ENCODE assay signal across 18 cellular contexts in genomic region chr19:2419754-2420153, GRCh38. TPM values are rescaled to one million over a fixed set of nuclear protein-coding genes. Genes with fewer than 3 reads are reported as not detected.
DNase-seq lines count a peak whose midpoint lies in the region; ATAC-seq, FAIRE-seq and TF ChIP-seq lines count a peak whose summit lies in the region.
"Had no signal": no experiment of that assay in that cellular context is flagged by ENCODE, and none has a peak within 500 bp of the region (broad histone marks: within the 10 kb centered on the region; RNA-seq: fewer than 3 reads in every experiment).

No MANE protein-coding gene starts in this region.

- no peaks in the 10 kb centered on the region for H3K9me3 ChIP-seq in K562 (replicated peaks; ENCODE audit: control insufficient read depth, insufficient read depth, low read depth, low read length)
- H3K9me3 ChIP-seq in mesenchymal stem cell (ENCODE audit: control insufficient read depth, low read length): no peaks in the 10 kb centered on the region
- H3K9me3 ChIP-seq: A549 had no signal

- H3K36me3 ChIP-seq in K562 (ENCODE audit: control insufficient read depth, insufficient read depth, low read length) (peaks cover 59% of the 10 kb centered on the region; the same call in 1 of the 3 replicates), mesenchymal stem cell (ENCODE audit: control insufficient read depth in 1 of 2, insufficient read depth in 2 of 2, low read depth in 1 of 2, low read length in 2 of 2) (peaks cover 21 to 49% of the 10 kb centered on the region in 2 experiments)

- no peak for TF ChIP-seq EP300 in K562 (IDR thresholded peaks at IDR 0.05; ENCODE audit: low read length)

- no peak for ATAC-seq in activated T-cell treated with anti-CD3 and anti-CD28 coated beads, Interleukin-2, amount 50 U/mL, for 72 hours (replicated peaks in 1 of 2)
- ATAC-seq in K562: no peak
- ATAC-seq in stimulated activated memory B cell treated with anti-CD40 and anti-IgM and Interleukin-4, amounts not matched to agents 10 μg/mL and 1 μg/mL and 100 μg/mL, for 72 hours: no peak
- ATAC-seq: A549, GM23338 had no signal

- H2AK5ac ChIP-seq in mesenchymal stem cell (ENCODE audit: low read length, severe bottlenecking): no peak overlapping the region

- intact Hi-C loops in K562 (cut with micrococcal nuclease): no loop called here

- H3K27ac Mint-ChIP-seq in activated T-cell treated with anti-CD3 and anti-CD28 coated beads, Interleukin-2, amount 50 U/mL, for 24 hours: peak overlapping the region; percentile 26
- no peak overlapping the region for H3K27ac Mint-ChIP-seq in activated T-cell treated with anti-CD3 and anti-CD28 coated beads, Interleukin-2, amount 50 U/mL, for 72 hours
- peak overlapping the region; percentile 77 for H3K27ac Mint-ChIP-seq in stimulated activated memory B cell treated with anti-CD40 and anti-IgM and Interleukin-4, amounts not matched to agents 10 μg/mL and 1 μg/mL and 100 μg/mL, for 72 hours
- H3K27ac Mint-ChIP-seq: GM23338 had no signal

- H4K8ac ChIP-seq in mesenchymal stem cell (ENCODE audit: low read length): no peak overlapping the region

- H3K79me1 ChIP-seq in mesenchymal stem cell (replicated peaks; ENCODE audit: low read length, poor library complexity, severe bottlenecking): peaks cover 26% of the 10 kb centered on the region

- H3K4me3 ChIP-seq in K562 (no peak overlapping the region), mesenchymal stem cell (ENCODE audit: insufficient read depth in 1 of 2, low read depth in 1 of 2, low read length in 2 of 2) (no peak overlapping the region)
- H3K4me3 ChIP-seq: A549, GM23338 had no signal

- 99% methylated on average over 7 of the region's 7 CpGs for WGBS in K562 (ENCODE audit: insufficient coverage, low coverage, missing lambda C conversion rate)
- 96% methylated on average over 7 of the region's 7 CpGs for WGBS in mesenchymal stem cell

- no peak overlapping the region for H3K4ac ChIP-seq in mesenchymal stem cell (ENCODE audit: low read depth in 1 of 2, low read length in 2 of 2)

- no peak overlapping the region for H2BK12ac ChIP-seq in mesenchymal stem cell (ENCODE audit: low read length in 2 of 2)

- H3K4me2 ChIP-seq in K562 (ENCODE audit: insufficient read depth, low read length): no peak overlapping the region
- no peak overlapping the region for H3K4me2 ChIP-seq in mesenchymal stem cell (ENCODE audit: low read length, poor library complexity, severe bottlenecking)
- H3K4me2 ChIP-seq: A549, GM23338 had no signal

- no peak overlapping the region for H3K18ac ChIP-seq in mesenchymal stem cell (ENCODE audit: low read depth in 1 of 2, low read length in 2 of 2)

- no peak for TF ChIP-seq CTCF in K562 (IDR thresholded peaks at IDR 0.05 in 2 of 3, conservative IDR thresholded peaks at IDR 0.05 in 1 of 3; ENCODE audit: insufficient read depth in 2 of 3, low read depth in 1 of 3, low read length in 3 of 3)

- H4K91ac ChIP-seq in mesenchymal stem cell (ENCODE audit: low read length): no peak overlapping the region

- no peaks in the 10 kb centered on the region for H4K20me1 ChIP-seq in K562 (replicated peaks; ENCODE audit: control insufficient read depth, insufficient read depth, low read length)

- CTCF ChIA-PET in K562 (lab: Yijun Ruan, JAX; ENCODE audit: low intra/inter-chr PET ratio): no interaction called here

- no peak overlapping the region for H2BK120ac ChIP-seq in mesenchymal stem cell (ENCODE audit: low read depth, low read length)

- peaks cover 17% of the 10 kb centered on the region for H3K79me2 ChIP-seq in K562 (ENCODE audit: control insufficient read depth, insufficient read depth, low read length)

- no peak overlapping the region for H3K23ac ChIP-seq in mesenchymal stem cell (ENCODE audit: low read length in 2 of 2)

- TF ChIP-seq RAD21 in K562 (CRISPR knock-in tag; conservative IDR thresholded peaks at IDR 0.05 in 1 of 2, IDR thresholded peaks at IDR 0.05 in 1 of 2): no peak

- H2AFZ ChIP-seq in K562 (ENCODE audit: low read depth, low read length) (no peak overlapping the region), mesenchymal stem cell (ENCODE audit: low read depth, low read length) (no peak overlapping the region)
- H2AFZ ChIP-seq: GM23338 had no signal

- no peak for FAIRE-seq in K562 (lab: Jason Lieb, UNC)
- FAIRE-seq: A549, H54 had no signal

- no peaks in the 10 kb centered on the region for H3K9me1 ChIP-seq in K562 (ENCODE audit: control insufficient read depth, insufficient read depth, low read length)

- no peaks in the 10 kb centered on the region for H3K9me3 Mint-ChIP-seq in activated T-cell treated with anti-CD3 and anti-CD28 coated beads, Interleukin-2, amount 50 U/mL, for 24 hours
- H3K9me3 Mint-ChIP-seq in activated T-cell treated with anti-CD3 and anti-CD28 coated beads, Interleukin-2, amount 50 U/mL, for 72 hours: no peaks in the 10 kb centered on the region
- no peaks in the 10 kb centered on the region for H3K9me3 Mint-ChIP-seq in stimulated activated memory B cell treated with anti-CD40 and anti-IgM and Interleukin-4, amounts not matched to agents 10 μg/mL and 1 μg/mL and 100 μg/mL, for 72 hours
- H3K9me3 Mint-ChIP-seq: CD4-positive, alpha-beta memory T cell had no signal

- no TSS peak for BruUV-seq in K562 (replicated peaks; lab: Mats Ljungman, UMichigan)

- H2BK5ac ChIP-seq in mesenchymal stem cell (ENCODE audit: low read depth, low read length, poor library complexity, severe bottlenecking): no peak overlapping the region

- no peak overlapping the region for H3K4me3 Mint-ChIP-seq in activated T-cell treated with anti-CD3 and anti-CD28 coated beads, Interleukin-2, amount 50 U/mL, for 24 hours
- H3K4me3 Mint-ChIP-seq in activated T-cell treated with anti-CD3 and anti-CD28 coated beads, Interleukin-2, amount 50 U/mL, for 72 hours: no peak overlapping the region
- H3K4me3 Mint-ChIP-seq in stimulated activated memory B cell treated with anti-CD40 and anti-IgM and Interleukin-4, amounts not matched to agents 10 μg/mL and 1 μg/mL and 100 μg/mL, for 72 hours: no peak overlapping the region
- H3K4me3 Mint-ChIP-seq: CD14-positive monocyte; CD4-positive, alpha-beta memory T cell; GM23338 had no signal

- no peak overlapping the region for H2BK15ac ChIP-seq in mesenchymal stem cell (ENCODE audit: low read depth, poor library complexity, severe bottlenecking)

- H3K27me3 ChIP-seq in K562 (ENCODE audit: control insufficient read depth in 2 of 2, insufficient read depth in 2 of 2, low read length in 2 of 2) (no peaks in the 10 kb centered on the region), mesenchymal stem cell (ENCODE audit: control insufficient read depth in 1 of 2, insufficient read depth in 1 of 2, low read length in 2 of 2) (no peaks in the 10 kb centered on the region)

- H3K4me1 Mint-ChIP-seq in activated T-cell treated with anti-CD3 and anti-CD28 coated beads, Interleukin-2, amount 50 U/mL, for 24 hours (ENCODE audit: low read depth): peaks cover 2% of the 10 kb centered on the region
- no peaks in the 10 kb centered on the region for H3K4me1 Mint-ChIP-seq in activated T-cell treated with anti-CD3 and anti-CD28 coated beads, Interleukin-2, amount 50 U/mL, for 72 hours (ENCODE audit: low read depth)
- no peaks in the 10 kb centered on the region for H3K4me1 Mint-ChIP-seq in stimulated activated memory B cell treated with anti-CD40 and anti-IgM and Interleukin-4, amounts not matched to agents 10 μg/mL and 1 μg/mL and 100 μg/mL, for 72 hours
- H3K4me1 Mint-ChIP-seq: CD4-positive, alpha-beta memory T cell; GM23338 had no signal

- no peak overlapping the region for H3K27ac ChIP-seq in K562 (ENCODE audit: extremely low read depth, low read depth, low read length)
- H3K27ac ChIP-seq in mesenchymal stem cell (ENCODE audit: low read length, poor library complexity, severe bottlenecking): no peak overlapping the region
- H3K27ac ChIP-seq: A549, HL-60 had no signal

- H3K36me3 Mint-ChIP-seq in activated T-cell treated with anti-CD3 and anti-CD28 coated beads, Interleukin-2, amount 50 U/mL, for 24 hours (ENCODE audit: low read depth): peaks cover 35% of the 10 kb centered on the region
- peaks cover 0 to 2% of the 10 kb centered on the region in 2 donors for H3K36me3 Mint-ChIP-seq in activated T-cell treated with anti-CD3 and anti-CD28 coated beads, Interleukin-2, amount 50 U/mL, for 72 hours (ENCODE audit: insufficient read depth in 2 of 2)
- peaks cover 14% of the 10 kb centered on the region for H3K36me3 Mint-ChIP-seq in stimulated activated memory B cell treated with anti-CD40 and anti-IgM and Interleukin-4, amounts not matched to agents 10 μg/mL and 1 μg/mL and 100 μg/mL, for 72 hours

- POLR2A ChIA-PET in K562 (lab: Yijun Ruan, JAX): no interaction called here

- H3K4me1 ChIP-seq in K562 (replicated peaks in 1 of 2; ENCODE audit: control insufficient read depth in 2 of 2, insufficient read depth in 2 of 2, low read length in 2 of 2) (peaks cover 0 to 32% of the 10 kb centered on the region in 2 experiments; a peak in 2 of 5 replicates), mesenchymal stem cell (ENCODE audit: control insufficient read depth, insufficient read depth, low read depth, low read length) (peaks cover 11% of the 10 kb centered on the region)
- H3K4me1 ChIP-seq: A549 had no signal

- in situ Hi-C loops in K562 (cut with MboI): no loop called here

- H3K9ac ChIP-seq in K562 (ENCODE audit: insufficient read depth in 1 of 2, low read depth in 2 of 2, low read length in 2 of 2) (no peak overlapping the region), mesenchymal stem cell (ENCODE audit: low read length) (no peak overlapping the region)

- no peaks in the 10 kb centered on the region for H3K27me3 Mint-ChIP-seq in activated T-cell treated with anti-CD3 and anti-CD28 coated beads, Interleukin-2, amount 50 U/mL, for 24 hours
- H3K27me3 Mint-ChIP-seq in activated T-cell treated with anti-CD3 and anti-CD28 coated beads, Interleukin-2, amount 50 U/mL, for 72 hours (ENCODE audit: low read depth): no peaks in the 10 kb centered on the region
- H3K27me3 Mint-ChIP-seq in stimulated activated memory B cell treated with anti-CD40 and anti-IgM and Interleukin-4, amounts not matched to agents 10 μg/mL and 1 μg/mL and 100 μg/mL, for 72 hours: no peaks in the 10 kb centered on the region
- H3K27me3 Mint-ChIP-seq: CD4-positive, alpha-beta memory T cell had no signal

- no peak for TF ChIP-seq POLR2A in K562 (conservative IDR thresholded peaks at IDR 0.05)

- no peak for DNase-seq in activated T-cell treated with anti-CD3 and anti-CD28 coated beads, Interleukin-2, amount 50 U/mL, for 24 hours
- DNase-seq in activated T-cell treated with anti-CD3 and anti-CD28 coated beads, Interleukin-2, amount 50 U/mL, for 72 hours: no peak
- DNase-seq in K562 (ENCODE audit: extremely low read depth in 1 of 4, low spot score in 3 of 4) (no peak), mesenchymal stem cell (no peak)
- DNase-seq: AML-193; CD4-positive, alpha-beta memory T cell; DMS79 treated with DMSO at 0.1 percent for 48 hours; GF-D8; HCEC 1CT; IMR-90 had no signal

- no peak overlapping the region for H3K14ac ChIP-seq in mesenchymal stem cell (ENCODE audit: low read length in 2 of 2)

RNA-seq across cellular contexts. Expression of gene TIMM13, which starts 7.6 kb away (rescaled TPM):
- total RNA-seq in activated T-cell treated with anti-CD3 and anti-CD28 coated beads, Interleukin-2, amount 50 U/mL, for 72 hours: 10 to 100 TPM; 51.4 to 54.0 TPM
- total RNA-seq in K562 (2011; cell fraction: chromatin; rRNA removed; ENCODE audit: low replicate concordance): 33.4 and 83.5 TPM in 2 replicates
- 50.0 and 67.9 TPM in 2 replicates for total RNA-seq in K562 (2011; cell fraction: nucleolus; rRNA removed)
- 30.1 and 33.7 TPM in 2 replicates for total RNA-seq in K562 (2011; cell fraction: nucleoplasm; rRNA removed)
- total RNA-seq in K562 (2014; rRNA removed): 112 and 140 TPM in 2 replicates
- 13.8 and 18.7 TPM in 2 replicates for total RNA-seq in K562 (2014; rRNA removed; fragmentation: Illumina TruSeq; extraction: Trizol)
- 81.1 and 90.4 TPM in 2 replicates for total RNA-seq in K562 (2015; rRNA removed; fragmentation: Illumina TruSeq; extraction: Trizol)
- total RNA-seq in K562 (2021): 215 and 235 TPM in 2 replicates
- 35.0 and 50.3 TPM in 2 replicates for polyA plus RNA-seq in K562 (2011; rRNA removed)
- polyA plus RNA-seq in K562 (2011; cell fraction: cytosol; rRNA removed): 77.5 and 236 TPM in 2 replicates
- 41.8 and 63.1 TPM in 2 replicates for polyA plus RNA-seq in K562 (2011; cell fraction: nucleus; rRNA removed)
- polyA plus RNA-seq in K562 (2012): 83.8 and 112 TPM in 2 replicates
- 20.3 and 68.0 TPM in 2 replicates for polyA plus RNA-seq in K562 (2014; fragmentation: Illumina TruSeq; extraction: Trizol)
- polyA plus RNA-seq in K562 (2014; fragmentation: Nextera tagmentation; extraction: Ambion mirVana): 10 to 100 TPM; 17.6 to 71.8 TPM
- 105 and 132 TPM in 2 replicates for polyA plus RNA-seq in K562 (2014; rRNA removed)
- polyA minus RNA-seq in K562 (2011; rRNA and poly(A)+ RNA removed): 4.1 and 9.6 TPM in 2 replicates
- polyA minus RNA-seq in K562 (2011; cell fraction: cytosol; rRNA and poly(A)+ RNA removed): 27.2 and 34.0 TPM in 2 replicates
- polyA minus RNA-seq in K562 (2011; cell fraction: nucleus; rRNA and poly(A)+ RNA removed): 18.0 and 20.1 TPM in 2 replicates
- polyA plus RNA-seq in mesenchymal stem cell (2013, experiment 1 of 2): 92.8 TPM
- polyA plus RNA-seq in mesenchymal stem cell (2013, experiment 2 of 2): 91.7 TPM

RNA-seq across cellular contexts. Expression of gene LMNB2, which starts 37.0 kb away (rescaled TPM):
- total RNA-seq in activated T-cell treated with anti-CD3 and anti-CD28 coated beads, Interleukin-2, amount 50 U/mL, for 72 hours: 10 to 100 TPM; 72.2 to 76.8 TPM
- 40.1 and 85.1 TPM in 2 replicates for total RNA-seq in K562 (2011; cell fraction: chromatin; rRNA removed; ENCODE audit: low replicate concordance)
- 40.9 and 42.2 TPM in 2 replicates for total RNA-seq in K562 (2011; cell fraction: nucleolus; rRNA removed)
- 35.7 and 48.3 TPM in 2 replicates for total RNA-seq in K562 (2011; cell fraction: nucleoplasm; rRNA removed)
- total RNA-seq in K562 (2014; rRNA removed) (133 and 141 TPM in 2 replicates), K562 (2014; rRNA removed; fragmentation: Illumina TruSeq; extraction: Trizol) (46.8 and 52.9 TPM in 2 replicates), K562 (2015; rRNA removed; fragmentation: Illumina TruSeq; extraction: Trizol) (105 and 106 TPM in 2 replicates), K562 (2021) (98.3 and 123 TPM in 2 replicates)
- polyA plus RNA-seq in K562 (2011; rRNA removed) (90.3 and 94.7 TPM in 2 replicates), K562 (2014; fragmentation: Illumina TruSeq; extraction: Trizol) (117 and 161 TPM in 2 replicates), K562 (2014; fragmentation: Nextera tagmentation; extraction: Ambion mirVana) (under 1 TPM; 0.48 to 0.71 TPM), K562 (2014; rRNA removed) (94.5 and 105 TPM in 2 replicates)
- 191 and 212 TPM in 2 replicates for polyA plus RNA-seq in K562 (2011; cell fraction: cytosol; rRNA removed)
- polyA plus RNA-seq in K562 (2011; cell fraction: nucleus; rRNA removed): 59.1 and 76.5 TPM in 2 replicates
- polyA plus RNA-seq in K562 (2012): 58.8 and 94.2 TPM in 2 replicates
- polyA minus RNA-seq in K562 (2011; rRNA and poly(A)+ RNA removed): 57.4 and 85.2 TPM in 2 replicates
- 48.5 and 69.4 TPM in 2 replicates for polyA minus RNA-seq in K562 (2011; cell fraction: cytosol; rRNA and poly(A)+ RNA removed)
- 10.8 and 13.6 TPM in 2 replicates for polyA minus RNA-seq in K562 (2011; cell fraction: nucleus; rRNA and poly(A)+ RNA removed)
- polyA plus RNA-seq in mesenchymal stem cell (2013, experiment 1 of 2): 37.7 TPM
- polyA plus RNA-seq in mesenchymal stem cell (2013, experiment 2 of 2): 35.4 TPM

RNA-seq across cellular contexts. Expression of gene GADD45B, which starts 56.2 kb away (rescaled TPM):
- 10 to 100 TPM; 84.4 to 84.5 TPM for total RNA-seq in activated T-cell treated with anti-CD3 and anti-CD28 coated beads, Interleukin-2, amount 50 U/mL, for 72 hours
- 7.1 and 17.3 TPM in 2 replicates for total RNA-seq in K562 (2011; cell fraction: chromatin; rRNA removed; ENCODE audit: low replicate concordance)
- total RNA-seq in K562 (2011; cell fraction: nucleolus; rRNA removed): 18.6 and 27.0 TPM in 2 replicates
- 12.8 and 19.0 TPM in 2 replicates for total RNA-seq in K562 (2011; cell fraction: nucleoplasm; rRNA removed)
- total RNA-seq in K562 (2014; rRNA removed) (3.9 and 4.1 TPM in 2 replicates), K562 (2014; rRNA removed; fragmentation: Illumina TruSeq; extraction: Trizol) (1.7 and 2.1 TPM in 2 replicates), K562 (2015; rRNA removed; fragmentation: Illumina TruSeq; extraction: Trizol) (1.9 and 2.0 TPM in 2 replicates), K562 (2021) (2.9 and 3.1 TPM in 2 replicates)
- polyA plus RNA-seq in K562 (2011; rRNA removed) (2.7 and 4.7 TPM in 2 replicates), K562 (2014; fragmentation: Illumina TruSeq; extraction: Trizol) (0.79 and 1.0 TPM in 2 replicates), K562 (2014; fragmentation: Nextera tagmentation; extraction: Ambion mirVana) (under 1 TPM; 0.06 to 0.18 TPM), K562 (2014; rRNA removed) (2.5 and 2.7 TPM in 2 replicates)
- 5.2 and 6.5 TPM in 2 replicates for polyA plus RNA-seq in K562 (2011; cell fraction: cytosol; rRNA removed)
- 8.7 and 19.6 TPM in 2 replicates for polyA plus RNA-seq in K562 (2011; cell fraction: nucleus; rRNA removed)
- 2.9 and 8.2 TPM in 2 replicates for polyA plus RNA-seq in K562 (2012)
- polyA minus RNA-seq in K562 (2011; rRNA and poly(A)+ RNA removed): 3.5 and 5.2 TPM in 2 replicates
- 4.3 and 18.2 TPM in 2 replicates for polyA minus RNA-seq in K562 (2011; cell fraction: cytosol; rRNA and poly(A)+ RNA removed)
- polyA minus RNA-seq in K562 (2011; cell fraction: nucleus; rRNA and poly(A)+ RNA removed): 17.8 and 31.2 TPM in 2 replicates
- 57.8 TPM for polyA plus RNA-seq in mesenchymal stem cell (2013, experiment 1 of 2)
- polyA plus RNA-seq in mesenchymal stem cell (2013, experiment 2 of 2): 51.9 TPM

RNA-seq across cellular contexts. Expression of gene TMPRSS9, which starts 59.7 kb away (rescaled TPM):
- total RNA-seq in activated T-cell treated with anti-CD3 and anti-CD28 coated beads, Interleukin-2, amount 50 U/mL, for 72 hours: under 1 TPM in 1 of 2 donors, not detected in 1; 0.19 TPM
- 1.7 TPM in 1 of 2 replicates, not detected in the other for total RNA-seq in K562 (2011; cell fraction: chromatin; rRNA removed; ENCODE audit: low replicate concordance)
- total RNA-seq in K562 (2011; cell fraction: nucleolus; rRNA removed): 0.33 and 0.66 TPM in 2 replicates
- 0.15 TPM in 1 of 2 replicates, not detected in the other for total RNA-seq in K562 (2011; cell fraction: nucleoplasm; rRNA removed)
- total RNA-seq in K562 (2014; rRNA removed) (not detected in 2 replicates), K562 (2014; rRNA removed; fragmentation: Illumina TruSeq; extraction: Trizol) (not detected in 2 replicates), K562 (2015; rRNA removed; fragmentation: Illumina TruSeq; extraction: Trizol) (not detected in 2 replicates), K562 (2021) (0.11 TPM in 1 of 2 replicates, not detected in the other)
- polyA plus RNA-seq in K562 (2011; rRNA removed) (0.01 TPM in 1 of 2 replicates, not detected in the other), K562 (2014; fragmentation: Illumina TruSeq; extraction: Trizol) (not detected in 2 replicates), K562 (2014; fragmentation: Nextera tagmentation; extraction: Ambion mirVana) (not detected), K562 (2014; rRNA removed) (0.03 TPM in 1 of 2 replicates, not detected in the other)
- 0.03 TPM in 1 of 2 replicates, not detected in the other for polyA plus RNA-seq in K562 (2011; cell fraction: cytosol; rRNA removed)
- 0.04 and 0.24 TPM in 2 replicates for polyA plus RNA-seq in K562 (2011; cell fraction: nucleus; rRNA removed)
- 0.34 and 2.1 TPM in 2 replicates for polyA plus RNA-seq in K562 (2012)
- polyA minus RNA-seq in K562 (2011; rRNA and poly(A)+ RNA removed): not detected in 2 replicates
- not detected in 2 replicates for polyA minus RNA-seq in K562 (2011; cell fraction: cytosol; rRNA and poly(A)+ RNA removed)
- 0.11 TPM in 1 of 2 replicates, not detected in the other for polyA minus RNA-seq in K562 (2011; cell fraction: nucleus; rRNA and poly(A)+ RNA removed)
- polyA plus RNA-seq in mesenchymal stem cell (2013, experiment 1 of 2): not detected
- polyA plus RNA-seq in mesenchymal stem cell (2013, experiment 2 of 2): not detected
- total RNA-seq: CD4-positive, alpha-beta memory T cell; HT1080; IMR-90 had no signal
- polyA plus RNA-seq: BJ; CD4-positive, alpha-beta memory T cell; IMR-90 had no signal
